In genomic region chr1:204191481-204191880, GRCh38 we compare ENCODE assay signal across 23 cellular contexts. TPM values are rescaled to one million over a fixed set of nuclear protein-coding genes. Genes with fewer than 3 reads are reported as not detected.
DNase-seq lines count a peak whose midpoint lies in the region; TF ChIP-seq lines count a peak whose summit lies in the region.
"Had no signal": no experiment of that assay in that cellular context is flagged by ENCODE, and none has a peak within 500 bp of the region (broad histone marks: within the 10 kb centered on the region; RNA-seq: fewer than 3 reads in every experiment).

No MANE protein-coding gene starts in this region.

- no peak for TF ChIP-seq POLR2A in vagina (IDR thresholded peaks at IDR 0.05)

- H3K4me1 ChIP-seq in osteoblast (ENCODE audit: insufficient read depth, low read length) (peaks cover 11% of the 10 kb centered on the region), vagina (peaks cover 19% of the 10 kb centered on the region)
- H3K4me1 ChIP-seq: colonic mucosa had no signal

- H3K27ac ChIP-seq in osteoblast (ENCODE audit: low read depth, low read length) (no peak overlapping the region), vagina (no peak overlapping the region)
- H3K27ac ChIP-seq: colonic mucosa, left lung had no signal

- H3K79me2 ChIP-seq in osteoblast (ENCODE audit: insufficient read depth, low read length), result no peaks in the 10 kb centered on the region

- no peaks in the 10 kb centered on the region for H3K36me3 Mint-ChIP-seq in activated T-cell treated with anti-CD3 and anti-CD28 coated beads, Interleukin-2, amount 50 U/mL, for 24 hours (ENCODE audit: low read depth)
- H3K36me3 Mint-ChIP-seq: activated naive CD4-positive, alpha-beta T cell treated with anti-CD3 and anti-CD28 coated beads, Interleukin-2, amount 50 U/mL, for 24 hours had no signal

- H3K27me3 Mint-ChIP-seq in activated T-cell treated with anti-CD3 and anti-CD28 coated beads, Interleukin-2, amount 50 U/mL, for 24 hours, result peaks cover 56% of the 10 kb centered on the region

- H3K9me3 Mint-ChIP-seq in activated T-cell treated with anti-CD3 and anti-CD28 coated beads, Interleukin-2, amount 50 U/mL, for 24 hours, result no peaks in the 10 kb centered on the region
- H3K9me3 Mint-ChIP-seq: activated naive CD4-positive, alpha-beta T cell treated with anti-CD3 and anti-CD28 coated beads, Interleukin-2, amount 50 U/mL, for 24 hours; endodermal cell had no signal

- H3K27me3 ChIP-seq in osteoblast (ENCODE audit: insufficient read depth, low read length) (peaks cover 40% of the 10 kb centered on the region), vagina (no peaks in the 10 kb centered on the region)
- H3K27me3 ChIP-seq: colonic mucosa had no signal

- intact Hi-C loops in vagina (cut with DNase I), result no loop called here

- H3K4me3 ChIP-seq in osteoblast (ENCODE audit: insufficient read depth, low read length) (no peak overlapping the region), vagina (no peak overlapping the region)
- H3K4me3 ChIP-seq: colonic mucosa, left lung, mucosa of descending colon, smooth muscle cell had no signal

- TF ChIP-seq CTCF in osteoblast (IDR thresholded peaks at IDR 0.05; ENCODE audit: extremely low read depth, low read depth, low read length) (no peak), vagina (IDR thresholded peaks at IDR 0.05) (no peak)

- no peaks in the 10 kb centered on the region for H4K20me1 ChIP-seq in osteoblast (ENCODE audit: insufficient read depth, low read length)

- H3K36me3 ChIP-seq in osteoblast (ENCODE audit: insufficient read depth, low read length) (no peaks in the 10 kb centered on the region), vagina (no peaks in the 10 kb centered on the region)
- H3K36me3 ChIP-seq: colonic mucosa, left lung had no signal

- H3K9me3 ChIP-seq in osteoblast (ENCODE audit: low read depth, low read length), result no peaks in the 10 kb centered on the region
- no peaks in the 10 kb centered on the region for H3K9me3 ChIP-seq in vagina
- H3K9me3 ChIP-seq: colonic mucosa, left lung, mucosa of descending colon had no signal

- H3K27ac Mint-ChIP-seq in activated T-cell treated with anti-CD3 and anti-CD28 coated beads, Interleukin-2, amount 50 U/mL, for 24 hours, result no peak overlapping the region
- H3K27ac Mint-ChIP-seq: activated naive CD4-positive, alpha-beta T cell treated with anti-CD3 and anti-CD28 coated beads, Interleukin-2, amount 50 U/mL, for 24 hours; endodermal cell had no signal

- H2AFZ ChIP-seq in osteoblast (ENCODE audit: low read length), result no peak overlapping the region

- DNase-seq in Ammon's horn (ENCODE audit: low spot score) (peak; percentile 72), NCI-H1092 treated with DMSO at 0.1 percent for 48 hours (lab: John Stamatoyannopoulos, UW) (peak; percentile 91), astrocyte of the hippocampus (ENCODE audit: low read depth, low spot score) (peak; percentile 60), osteoblast (ENCODE audit: insufficient read length, low spot score, missing footprints) (peak; percentile 74), vagina (ENCODE audit: extremely low spot score in 2 of 2) (no peak), GM19238 (ENCODE audit: insufficient read length, low spot score) (no peak)
- no peak for DNase-seq in activated CD8-positive, alpha-beta memory T cell treated with anti-CD3 and anti-CD28 coated beads, Interleukin-2, amount 50 U/mL, for 48 hours
- no peak for DNase-seq in activated T-cell treated with anti-CD3 and anti-CD28 coated beads, Interleukin-2, amount 50 U/mL, for 24 hours
- DNase-seq: activated CD4-positive, CD25-positive, alpha-beta regulatory T cell treated with anti-CD3 and anti-CD28 coated beads, Interleukin-2, amount 50 U/mL, for 72 hours; activated CD8-positive, alpha-beta memory T cell treated with anti-CD3 and anti-CD28 coated beads for 24 hours; colonic mucosa; endodermal cell; left lung; MM.1S; mucosa of descending colon; NCI-H187 treated with DMSO at 0.1 percent for 48 hours; NCI-H510A; RPMI8226; stimulated activated CD4-positive, alpha-beta T cell treated with anti-CD3 and anti-CD28 coated beads, Interleukin-4, amount 100 ng/mL, for 1 hour had no signal

- peaks cover 28% of the 10 kb centered on the region for H3K4me1 Mint-ChIP-seq in activated T-cell treated with anti-CD3 and anti-CD28 coated beads, Interleukin-2, amount 50 U/mL, for 24 hours (ENCODE audit: low read depth)

- no peak overlapping the region for H3K4me2 ChIP-seq in osteoblast (ENCODE audit: insufficient read depth, low read length)
- H3K4me2 ChIP-seq: smooth muscle cell had no signal

- H3K4me3 Mint-ChIP-seq in activated T-cell treated with anti-CD3 and anti-CD28 coated beads, Interleukin-2, amount 50 U/mL, for 24 hours, result no peak overlapping the region
- H3K4me3 Mint-ChIP-seq: activated naive CD4-positive, alpha-beta T cell treated with anti-CD3 and anti-CD28 coated beads, Interleukin-2, amount 50 U/mL, for 24 hours had no signal

RNA-seq across cellular contexts. Expression of gene KISS1, which starts 4.8 kb away (rescaled TPM):
- total RNA-seq in osteoblast, result not detected in 2 replicates
- total RNA-seq in vagina, result not detected
- total RNA-seq: endodermal cell, urinary bladder had no signal

RNA-seq across cellular contexts. Expression of gene GOLT1A, which starts 22.3 kb away (rescaled TPM):
- total RNA-seq in osteoblast (not detected in 2 replicates), vagina (not detected)
- total RNA-seq: pulmonary artery endothelial cell had no signal

RNA-seq across cellular contexts. Expression of gene REN, which starts 25.3 kb away (rescaled TPM):
- total RNA-seq in osteoblast, result not detected in 2 replicates
- not detected for total RNA-seq in vagina
- total RNA-seq: endodermal cell, pulmonary artery endothelial cell, smooth muscle cell had no signal

RNA-seq across cellular contexts. Expression of gene ETNK2, which starts 39.6 kb away (rescaled TPM):
- total RNA-seq in osteoblast (0.72 and 1.2 TPM in 2 replicates), vagina (30.9 TPM)

Comparison
In these comparisons a context has a peak if more than half of its experiments do, and no peak if none do; other contexts are left out.
1. DNase-seq: peak in Ammon's horn (single experiment), NCI-H1092 treated with DMSO at 0.1 percent for 48 hours (single experiment), astrocyte of the hippocampus (single experiment) and osteoblast (single experiment); none in vagina (0 of 2), activated CD8-positive, alpha-beta memory T cell treated with anti-CD3 and anti-CD28 coated beads, Interleukin-2, amount 50 U/mL, for 48 hours (single experiment), activated T-cell treated with anti-CD3 and anti-CD28 coated beads, Interleukin-2, amount 50 U/mL, for 24 hours (single experiment) and GM19238 (single experiment).